1 cellular context compared by ENCODE assay signal in genomic region chr7:153100691-153101237, GRCh38.
TF ChIP-seq lines count a peak whose summit lies in the region.

No MANE protein-coding gene starts in this region.

TF ChIP-seq in HepG2, 621 proteins besides CTCF, POLR2A, EP300 and RAD21 (continued from another document):
- no peak for TF ChIP-seq SP4 (CRISPR knock-in tag; IDR thresholded peaks at IDR 0.05)
